In the genomic region with DNA sequence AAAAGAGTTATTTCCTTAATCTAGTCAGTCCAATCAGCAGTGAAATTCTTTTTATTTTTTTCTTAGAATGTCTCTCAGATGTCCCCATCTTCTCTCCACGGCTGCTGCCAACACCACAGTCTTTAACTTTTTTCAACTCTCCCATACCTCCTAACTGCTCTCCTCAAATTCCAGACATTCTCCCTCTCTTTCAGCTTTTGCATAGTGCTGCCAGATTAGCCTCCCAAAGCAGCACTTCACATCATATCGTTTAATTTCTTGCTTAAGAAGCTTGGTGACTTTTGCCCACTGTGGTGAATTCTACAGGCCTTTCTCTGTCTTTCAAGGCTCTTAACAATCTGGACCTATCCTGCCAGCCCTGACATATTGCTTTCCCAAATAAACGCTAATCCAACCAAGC, we compare ENCODE assay signal across 18 cellular contexts.
DNase-seq lines count a peak whose midpoint lies in the region; ATAC-seq and TF ChIP-seq lines count a peak whose summit lies in the region.
"Had no signal": no experiment of that assay in that cellular context is flagged by ENCODE, and none has a peak within 500 bp of the region (broad histone marks: within the 10 kb centered on the region; RNA-seq: fewer than 3 reads in every experiment).

No MANE protein-coding gene starts in this region.

- no peak overlapping the region for H3K4me3 Mint-ChIP-seq in activated T-cell treated with anti-CD3 and anti-CD28 coated beads, Interleukin-2, amount 50 U/mL, for 24 hours
- H3K4me3 Mint-ChIP-seq: HFFc6 had no signal

- H3K9me3 Mint-ChIP-seq in activated T-cell treated with anti-CD3 and anti-CD28 coated beads, Interleukin-2, amount 50 U/mL, for 24 hours = no peaks in the 10 kb centered on the region
- H3K9me3 Mint-ChIP-seq: HFFc6 had no signal

- H3K36me3 ChIP-seq in cardiac muscle cell (no peaks in the 10 kb centered on the region), adipocyte (ENCODE audit: control insufficient read depth, insufficient read depth, low read length, severe bottlenecking) (no peaks in the 10 kb centered on the region)

- H3K27ac Mint-ChIP-seq in activated T-cell treated with anti-CD3 and anti-CD28 coated beads, Interleukin-2, amount 50 U/mL, for 24 hours = no peak overlapping the region
- H3K27ac Mint-ChIP-seq: HFFc6 had no signal

- no peak overlapping the region for H3K9ac ChIP-seq in adipocyte (ENCODE audit: low read length)
- H3K9ac ChIP-seq: KMS-11 had no signal

- intact Hi-C loops in right cardiac atrium (cut with DNase I) = no loop called here

- H3K27ac ChIP-seq in cardiac muscle cell = no peak overlapping the region
- no peak overlapping the region for H3K27ac ChIP-seq in right cardiac atrium (ENCODE audit: low read length)
- H3K27ac ChIP-seq: 22Rv1, KMS-11 had no signal

- H3K27me3 ChIP-seq in cardiac muscle cell (no peaks in the 10 kb centered on the region), right cardiac atrium (ENCODE audit: control insufficient read depth, insufficient read depth) (no peaks in the 10 kb centered on the region), adipocyte (replicated peaks; ENCODE audit: control insufficient read depth, insufficient read depth, low read length) (no peaks in the 10 kb centered on the region)

- no peaks in the 10 kb centered on the region for H3K36me3 Mint-ChIP-seq in activated T-cell treated with anti-CD3 and anti-CD28 coated beads, Interleukin-2, amount 50 U/mL, for 24 hours (ENCODE audit: low read depth)

- H3K9me3 ChIP-seq in cardiac muscle cell (ENCODE audit: low read depth) (no peaks in the 10 kb centered on the region), right cardiac atrium (ENCODE audit: control insufficient read depth, low read length) (no peaks in the 10 kb centered on the region), adipocyte (ENCODE audit: control insufficient read depth, low read length) (no peaks in the 10 kb centered on the region)

- TF ChIP-seq CTCF in cardiac muscle cell (IDR thresholded peaks at IDR 0.05; ENCODE audit: low read depth, low read length) = no peak
- TF ChIP-seq CTCF in fibroblast of pulmonary artery (IDR thresholded peaks at IDR 0.05; ENCODE audit: low read length, missing control alignments) = no peak

- H3K4me1 Mint-ChIP-seq in activated T-cell treated with anti-CD3 and anti-CD28 coated beads, Interleukin-2, amount 50 U/mL, for 24 hours (ENCODE audit: low read depth) = no peaks in the 10 kb centered on the region

- H3K4me1 ChIP-seq in cardiac muscle cell (ENCODE audit: low read depth) (no peaks in the 10 kb centered on the region), right cardiac atrium (ENCODE audit: control insufficient read depth, insufficient read depth, low read length) (no peaks in the 10 kb centered on the region), adipocyte (ENCODE audit: control insufficient read depth, insufficient read depth, low read length) (peaks cover 8% of the 10 kb centered on the region)

- DNase-seq in cardiac muscle cell (ENCODE audit: low read depth in 1 of 2, low spot score in 1 of 2) (peak; percentile 14 to 31), right cardiac atrium (no peak), adipocyte (ENCODE audit: low read depth) (peak; percentile 22), fibroblast of pulmonary artery (ENCODE audit: low read depth) (peak; percentile 12), RPMI8226 (no peak), ACHN (no peak)
- DNase-seq in activated effector memory CD4-positive, alpha-beta T cell treated with anti-CD3 and anti-CD28 coated beads, Interleukin-2, amount 50 U/mL, for 16 hours = no peak
- no peak for DNase-seq in activated T-cell treated with anti-CD3 and anti-CD28 coated beads, Interleukin-2, amount 50 U/mL, for 24 hours
- DNase-seq: C1 segment of cervical spinal cord, HFFc6, NCI-H1048, NCI-H1436 treated with DMSO at 0.1 percent for 48 hours, NCI-H2081 treated with DMSO at 0.1 percent for 48 hours, NCI-H510A treated with DMSO at 0.1 percent for 48 hours, NCI-H82, PC-3 had no signal

- no peak for ATAC-seq in right cardiac atrium
- ATAC-seq: PC-3 had no signal

- no peaks in the 10 kb centered on the region for H3K27me3 Mint-ChIP-seq in activated T-cell treated with anti-CD3 and anti-CD28 coated beads, Interleukin-2, amount 50 U/mL, for 24 hours

- in situ Hi-C loops in ACHN (cut with HindIII; ENCODE audit: low pct_ligation_motif_present, low pct_unique_long_range_greater_than_20kb, low sequenced_read_pairs) = no loop called here

- no peak overlapping the region for H3K4me3 ChIP-seq in cardiac muscle cell
- H3K4me3 ChIP-seq in right cardiac atrium (ENCODE audit: low read length) = no peak overlapping the region
- no peak overlapping the region for H3K4me3 ChIP-seq in adipocyte (ENCODE audit: low read length)
- no peak overlapping the region for H3K4me3 ChIP-seq in fibroblast of pulmonary artery (replicated peaks; ENCODE audit: low read depth, low read length)

- 43% methylated on average over 3 of the region's 3 CpGs for WGBS in right cardiac atrium

Comparison
In these comparisons a context has a peak if more than half of its experiments do, and no peak if none do; other contexts are left out.
1. DNase-seq: peak in cardiac muscle cell (2 of 2), adipocyte (single experiment) and fibroblast of pulmonary artery (single experiment); none in right cardiac atrium (0 of 3), activated effector memory CD4-positive, alpha-beta T cell treated with anti-CD3 and anti-CD28 coated beads, Interleukin-2, amount 50 U/mL, for 16 hours (single experiment), RPMI8226 (single experiment), activated T-cell treated with anti-CD3 and anti-CD28 coated beads, Interleukin-2, amount 50 U/mL, for 24 hours (single experiment) and ACHN (single experiment).